In the genomic region with DNA sequence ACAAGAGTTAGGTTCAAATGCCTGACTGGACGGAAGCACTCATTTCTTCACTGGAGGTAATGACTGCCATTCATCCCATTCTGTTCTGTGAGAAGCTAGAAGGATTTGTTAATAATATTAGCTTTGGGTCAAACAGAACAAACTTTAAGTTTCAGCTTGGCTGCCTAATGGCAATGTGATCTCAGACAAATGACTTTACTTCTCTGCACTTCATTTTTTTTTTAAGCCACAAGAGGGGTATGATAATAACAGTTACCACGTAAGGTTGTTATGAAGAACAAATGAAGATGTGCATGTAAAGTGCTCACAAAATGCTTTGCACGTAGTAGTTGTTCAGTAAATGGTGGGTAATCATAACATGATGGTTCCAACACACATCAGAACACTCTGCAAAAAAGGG, we compare ENCODE assay signal across 11 cellular contexts.
"Had no signal": no experiment of that assay in that cellular context is flagged by ENCODE, and none has a peak within 500 bp of the region (broad histone marks: within the 10 kb centered on the region; RNA-seq: fewer than 3 reads in every experiment).

No MANE protein-coding gene starts in this region.

- H2AFZ ChIP-seq: GM23248, GM23338 had no signal

- H3K9me3 Mint-ChIP-seq: GM23338, H9, HFFc6 had no signal

- FAIRE-seq: H1, H54 had no signal

- H3K4me3 Mint-ChIP-seq: GM23338, H9, HFFc6 had no signal

- H3K27ac ChIP-seq: GM23248 had no signal

- H3K36me3 ChIP-seq: HAP-1 had no signal

- H3K4me2 ChIP-seq: GM23338 had no signal

- H3K9me3 ChIP-seq: HAP-1 had no signal

- ATAC-seq: GM23338, HCT116 had no signal

- H3K27ac Mint-ChIP-seq: GM23338, H9, HFFc6 had no signal

- H3K9ac ChIP-seq: GM23248 had no signal

- H3K4me3 ChIP-seq: GM23248, GM23338, HAP-1 had no signal

- H3K4me1 ChIP-seq: HAP-1 had no signal

- DNase-seq: GM23248, GOT3, H7, H9, HCEC 1CT, HFFc6 had no signal
